Comparison of ENCODE assay signal across 1 cellular context in the genomic region with DNA sequence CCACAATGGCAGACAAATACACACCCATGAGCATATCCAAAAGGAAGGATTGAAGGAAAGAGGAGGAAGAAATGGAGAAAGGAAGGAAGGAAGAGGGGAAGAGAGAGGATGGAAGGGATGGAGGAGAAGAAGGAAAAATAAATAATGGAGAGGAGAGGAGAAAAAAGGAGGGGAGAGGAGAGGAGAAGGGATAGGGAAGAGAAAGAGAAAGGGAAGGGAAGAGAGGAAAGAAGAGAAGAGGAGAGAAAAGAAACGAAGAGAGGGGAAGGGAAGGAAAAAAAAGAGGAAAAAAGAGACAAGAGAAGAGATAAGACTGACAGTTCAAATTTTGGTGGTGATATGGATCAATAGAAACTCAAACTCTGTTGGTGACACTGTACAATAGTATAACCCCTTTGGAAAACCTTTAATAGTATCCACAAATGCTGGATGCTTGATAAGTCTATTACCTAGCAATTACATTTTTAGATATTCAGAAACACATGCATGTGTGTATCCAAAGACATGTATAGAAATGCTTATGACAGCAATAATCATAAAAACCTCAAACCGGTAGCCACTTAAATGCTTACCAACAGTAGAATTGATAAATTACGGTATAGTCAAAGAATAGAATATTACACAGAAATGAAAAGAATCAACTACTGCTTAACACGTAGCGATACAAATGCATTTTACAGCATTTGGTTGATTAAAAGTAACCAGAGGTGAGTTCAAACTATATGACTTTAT.
TF ChIP-seq lines count a peak whose summit lies in the region.

No MANE protein-coding gene starts in this region.

TF ChIP-seq in HepG2, 621 proteins besides CTCF, POLR2A, EP300 and RAD21:
- TF ChIP-seq SP140L (CRISPR knock-in tag; IDR thresholded peaks at IDR 0.05; ENCODE audit: borderline replicate concordance) (no peak), MXI1 (IDR thresholded peaks at IDR 0.05; ENCODE audit: borderline replicate concordance, low read depth, low read length) (no peak), ZNF354B (CRISPR knock-in tag; IDR thresholded peaks at IDR 0.05) (no peak), ZNF207 (IDR thresholded peaks at IDR 0.05; ENCODE audit: borderline replicate concordance) (no peak), MAFF (IDR thresholded peaks at IDR 0.05; ENCODE audit: low read depth, low read length) (peak; percentile 52; the same call in 1 of the 2 replicates), MAFK (conservative IDR thresholded peaks at IDR 0.05 in 1 of 2, IDR thresholded peaks at IDR 0.05 in 1 of 2; ENCODE audit: low read length in 2 of 2) (peak; percentile 45 to 78)
- TF ChIP-seq, protein P1, sequence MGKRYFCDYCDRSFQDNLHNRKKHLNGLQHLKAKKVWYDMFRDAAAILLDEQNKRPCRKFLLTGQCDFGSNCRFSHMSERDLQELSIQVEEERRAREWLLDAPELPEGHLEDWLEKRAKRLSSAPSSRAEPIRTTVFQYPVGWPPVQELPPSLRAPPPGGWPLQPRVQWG (CRISPR knock-in tag; IDR thresholded peaks at IDR 0.05; ENCODE audit: borderline replicate concordance, low read depth) = no peak
TF ChIP-seq in HepG2: peak in this region for 2.
